8 cellular contexts compared by ENCODE assay signal in the genomic region with DNA sequence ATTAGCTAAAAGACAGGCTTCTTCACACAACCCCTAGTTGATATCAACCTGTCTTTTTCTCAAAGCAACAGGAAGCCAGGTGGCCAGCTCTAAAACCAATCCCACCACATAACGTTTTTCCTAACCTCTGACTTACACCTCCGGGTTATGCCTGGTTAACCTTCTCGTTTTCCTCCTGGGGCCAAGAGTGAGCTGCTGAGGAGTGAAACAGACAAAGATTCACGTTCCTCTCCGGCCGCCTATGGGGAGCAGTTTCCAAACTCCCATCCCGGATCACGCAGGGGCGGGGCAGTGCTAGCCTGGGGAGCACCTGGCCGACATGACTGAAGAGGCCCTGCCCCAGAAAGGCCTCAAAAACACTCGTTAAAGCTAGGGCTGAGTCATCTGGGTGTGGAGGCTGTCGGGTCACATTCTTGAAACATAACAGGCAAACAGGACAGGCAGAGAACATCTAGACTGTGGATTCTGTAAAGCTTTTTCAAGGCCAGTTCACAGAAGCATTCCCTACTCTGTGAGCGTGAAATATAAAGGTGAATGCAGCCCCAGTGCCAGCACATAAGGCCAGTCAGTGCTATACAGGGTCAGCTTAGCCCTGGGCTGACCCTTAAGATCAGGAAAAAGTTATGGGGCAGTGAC. TPM values are rescaled to one million over a fixed set of nuclear protein-coding genes. Genes with fewer than 3 reads are reported as not detected.
DNase-seq lines count a peak whose midpoint lies in the region; ATAC-seq and TF ChIP-seq lines count a peak whose summit lies in the region.

No MANE protein-coding gene starts in this region.

- H3K4me3 Mint-ChIP-seq in nephron progenitor cell: peak overlapping the region; percentile 56

- no peak for TF ChIP-seq CTCF in epithelial cell of proximal tubule (conservative IDR thresholded peaks at IDR 0.05; ENCODE audit: low read depth, low read length)
- TF ChIP-seq CTCF in nephron progenitor cell (IDR thresholded peaks at IDR 0.05): no peak

- H3K9me3 Mint-ChIP-seq in nephron progenitor cell: peaks cover 19% of the 10 kb centered on the region

- H3K27ac Mint-ChIP-seq in nephron progenitor cell: peak overlapping the region; percentile 89

- peaks cover 11% of the 10 kb centered on the region for H3K27me3 Mint-ChIP-seq in nephron progenitor cell (ENCODE audit: low read depth, poor library complexity)

- H3K4me3 ChIP-seq in epithelial cell of proximal tubule (ENCODE audit: low read depth, low read length): peak overlapping the region; percentile 34

- ATAC-seq in HG02571 (IDR thresholded peaks at IDR 0.05; ENCODE audit: unreplicated experiment): peak; percentile 31

- H3K36me3 Mint-ChIP-seq in nephron progenitor cell (ENCODE audit: low read depth): peaks cover 7% of the 10 kb centered on the region

- H3K4me1 Mint-ChIP-seq in nephron progenitor cell: peaks cover 32% of the 10 kb centered on the region

- DNase-seq in GM03348 (ENCODE audit: low spot score) (peak; percentile 85), NCI-H2107 (lab: John Stamatoyannopoulos, UW) (peak; percentile 36), epithelial cell of proximal tubule (ENCODE audit: low read depth) (peak; percentile 93), nephron progenitor cell (peak; percentile 36), ureter (ENCODE audit: low spot score) (peak; percentile 90), NCI-H1694 treated with DMSO at 0.1 percent for 48 hours (lab: John Stamatoyannopoulos, UW) (no peak)
- DNase-seq in activated CD8-positive, alpha-beta memory T cell treated with anti-CD3 and anti-CD28 coated beads for 48 hours (ENCODE audit: low read depth in 2 of 3, low spot score in 2 of 3): peak in 2 of 3 experiments; percentile 20 to 36

RNA-seq across cellular contexts. Expression of a gene that starts 25.9 kb away (rescaled TPM):
- total RNA-seq in epithelial cell of proximal tubule (70.4 and 72.6 TPM in 2 replicates), ureter (193 TPM)

RNA-seq across cellular contexts. Expression of a gene that starts 51.7 kb away (rescaled TPM):
- total RNA-seq in epithelial cell of proximal tubule (70.9 and 178 TPM in 2 replicates), ureter (94.7 TPM)
